In the genomic region with DNA sequence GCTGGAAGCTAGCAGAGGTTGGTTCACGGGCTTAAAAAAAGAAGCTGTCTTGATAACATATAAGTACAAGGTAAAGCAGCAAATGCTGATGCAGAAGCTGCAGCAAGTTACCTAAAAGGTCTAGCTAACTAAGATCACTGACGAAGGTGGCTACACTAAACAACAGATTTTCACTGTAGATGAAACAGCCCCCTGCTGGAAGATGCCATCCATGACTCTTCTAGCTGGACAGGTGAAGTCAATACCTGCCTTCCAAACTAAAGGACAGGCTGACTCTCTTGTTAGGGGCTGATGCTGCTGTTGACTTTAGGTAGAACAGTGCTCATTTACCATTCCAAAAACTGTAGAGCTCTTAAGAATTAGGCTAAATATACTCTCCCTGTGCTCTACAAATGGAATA, we compare ENCODE assay signal across 1 cellular context.
TF ChIP-seq lines count a peak whose summit lies in the region.

No MANE protein-coding gene starts in this region.

TF ChIP-seq in HCT116, 20 proteins besides CTCF, POLR2A, EP300 and RAD21 (continued from another document):
- TF ChIP-seq, protein P1, sequence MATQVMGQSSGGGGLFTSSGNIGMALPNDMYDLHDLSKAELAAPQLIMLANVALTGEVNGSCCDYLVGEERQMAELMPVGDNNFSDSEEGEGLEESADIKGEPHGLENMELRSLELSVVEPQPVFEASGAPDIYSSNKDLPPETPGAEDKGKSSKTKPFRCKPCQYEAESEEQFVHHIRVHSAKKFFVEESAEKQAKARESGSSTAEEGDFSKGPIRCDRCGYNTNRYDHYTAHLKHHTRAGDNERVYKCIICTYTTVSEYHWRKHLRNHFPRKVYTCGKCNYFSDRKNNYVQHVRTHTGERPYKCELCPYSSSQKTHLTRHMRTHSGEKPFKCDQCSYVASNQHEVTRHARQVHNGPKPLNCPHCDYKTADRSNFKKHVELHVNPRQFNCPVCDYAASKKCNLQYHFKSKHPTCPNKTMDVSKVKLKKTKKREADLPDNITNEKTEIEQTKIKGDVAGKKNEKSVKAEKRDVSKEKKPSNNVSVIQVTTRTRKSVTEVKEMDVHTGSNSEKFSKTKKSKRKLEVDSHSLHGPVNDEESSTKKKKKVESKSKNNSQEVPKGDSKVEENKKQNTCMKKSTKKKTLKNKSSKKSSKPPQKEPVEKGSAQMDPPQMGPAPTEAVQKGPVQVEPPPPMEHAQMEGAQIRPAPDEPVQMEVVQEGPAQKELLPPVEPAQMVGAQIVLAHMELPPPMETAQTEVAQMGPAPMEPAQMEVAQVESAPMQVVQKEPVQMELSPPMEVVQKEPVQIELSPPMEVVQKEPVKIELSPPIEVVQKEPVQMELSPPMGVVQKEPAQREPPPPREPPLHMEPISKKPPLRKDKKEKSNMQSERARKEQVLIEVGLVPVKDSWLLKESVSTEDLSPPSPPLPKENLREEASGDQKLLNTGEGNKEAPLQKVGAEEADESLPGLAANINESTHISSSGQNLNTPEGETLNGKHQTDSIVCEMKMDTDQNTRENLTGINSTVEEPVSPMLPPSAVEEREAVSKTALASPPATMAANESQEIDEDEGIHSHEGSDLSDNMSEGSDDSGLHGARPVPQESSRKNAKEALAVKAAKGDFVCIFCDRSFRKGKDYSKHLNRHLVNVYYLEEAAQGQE (IDR thresholded peaks at IDR 0.05; ENCODE audit: low read depth): no peak
- TF ChIP-seq ZNF274 (IDR thresholded peaks at IDR 0.05; ENCODE audit: low read depth, low read length): no peak
- no peak for TF ChIP-seq YY1 (IDR thresholded peaks at IDR 0.05; ENCODE audit: extremely low read depth, insufficient replicate concordance, low read depth, low read length)
